In genomic region chr4:122832732-122833131, GRCh38 we compare ENCODE assay signal across 22 cellular contexts. TPM values are rescaled to one million over a fixed set of nuclear protein-coding genes. Genes with fewer than 3 reads are reported as not detected.
DNase-seq lines count a peak whose midpoint lies in the region; ATAC-seq and TF ChIP-seq lines count a peak whose summit lies in the region.
"Had no signal": no experiment of that assay in that cellular context is flagged by ENCODE, and none has a peak within 500 bp of the region (broad histone marks: within the 10 kb centered on the region; RNA-seq: fewer than 3 reads in every experiment).

No MANE protein-coding gene starts in this region.

- H3K9me3 Mint-ChIP-seq in WTC11 (no peaks in the 10 kb centered on the region), Caco-2 (ENCODE audit: unreplicated experiment) (no peaks in the 10 kb centered on the region)
- H3K9me3 Mint-ChIP-seq in activated T-cell treated with anti-CD3 and anti-CD28 coated beads, Interleukin-2, amount 50 U/mL, for 72 hours: no peaks in the 10 kb centered on the region
- H3K9me3 Mint-ChIP-seq: activated naive CD4-positive, alpha-beta T cell treated with anti-CD3 and anti-CD28 coated beads, Interleukin-2, amount 50 U/mL, for 24 hours; activated T-helper 1 cell treated with anti-CD3 and anti-CD28 coated beads, Interleukin-12 subunit alpha, Interleukin-12 subunit beta, Interleukin-2, Interleukin-4 antibody, amounts not matched to agents 30 ng/mL and 10 ng/mL and 1 ng/mL, durations not matched to agents 14 hours and 24 hours and 36 hours; brain had no signal

- H3K9me2 ChIP-seq in GM23248 (ENCODE audit: insufficient read depth): no peaks in the 10 kb centered on the region

- H3K27me3 ChIP-seq in GM23248 (replicated peaks; ENCODE audit: insufficient read depth) (no peaks in the 10 kb centered on the region), skeletal muscle satellite cell (ENCODE audit: control insufficient read depth, insufficient read depth, low read length) (no peaks in the 10 kb centered on the region), Caco-2 (replicated peaks; ENCODE audit: control insufficient read depth, insufficient read depth, low read length) (no peaks in the 10 kb centered on the region)
- H3K27me3 ChIP-seq: right lobe of liver had no signal

- H3K36me3 ChIP-seq in GM23248 (ENCODE audit: low read depth) (peaks cover 55% of the 10 kb centered on the region), skeletal muscle satellite cell (ENCODE audit: insufficient read depth, low read length) (peaks cover 24% of the 10 kb centered on the region), Caco-2 (ENCODE audit: control insufficient read depth, insufficient read depth, low read length) (no peaks in the 10 kb centered on the region)
- H3K36me3 ChIP-seq: BLaER1, right lobe of liver, thoracic aorta had no signal

- POLR2A ChIA-PET in WTC11 (lab: Charles Lee): no interaction called here
- POLR2A ChIA-PET in Caco-2 (lab: Charles Lee): no interaction called here

- intact Hi-C loops in Caco-2 (cut with micrococcal nuclease; ENCODE audit: unreplicated experiment): no loop called here

- peaks cover 42% of the 10 kb centered on the region for H3K4me1 Mint-ChIP-seq in WTC11
- H3K4me1 Mint-ChIP-seq in activated T-cell treated with anti-CD3 and anti-CD28 coated beads, Interleukin-2, amount 50 U/mL, for 72 hours (ENCODE audit: low read depth): peaks cover 15% of the 10 kb centered on the region
- H3K4me1 Mint-ChIP-seq in Caco-2 (ENCODE audit: low read depth, unreplicated experiment): no peaks in the 10 kb centered on the region

- H3K4me3 ChIP-seq in GM23248: peak overlapping the region; percentile 84
- peak overlapping the region; percentile 36 for H3K4me3 ChIP-seq in fibroblast of the aortic adventitia (ENCODE audit: low read depth, low read length)
- peak overlapping the region; percentile 3 for H3K4me3 ChIP-seq in skeletal muscle satellite cell (ENCODE audit: low read length)
- no peak overlapping the region for H3K4me3 ChIP-seq in Caco-2 (ENCODE audit: low read depth, low read length)
- H3K4me3 ChIP-seq: BLaER1, coronary artery, lung, right lobe of liver, thoracic aorta had no signal

- H3K9me3 ChIP-seq in GM23248 (ENCODE audit: low read depth): no peaks in the 10 kb centered on the region
- H3K9me3 ChIP-seq in skeletal muscle satellite cell (replicated peaks; ENCODE audit: low read length): no peaks in the 10 kb centered on the region
- H3K9me3 ChIP-seq in Caco-2: no peaks in the 10 kb centered on the region
- H3K9me3 ChIP-seq: BLaER1, right lobe of liver, thoracic aorta had no signal

- H3K27ac Mint-ChIP-seq in WTC11 (peak overlapping the region; percentile 82), Caco-2 (ENCODE audit: unreplicated experiment) (no peak overlapping the region)
- no peak overlapping the region for H3K27ac Mint-ChIP-seq in activated T-cell treated with anti-CD3 and anti-CD28 coated beads, Interleukin-2, amount 50 U/mL, for 72 hours
- H3K27ac Mint-ChIP-seq: activated naive CD4-positive, alpha-beta T cell treated with anti-CD3 and anti-CD28 coated beads, Interleukin-2, amount 50 U/mL, for 24 hours; activated T-helper 1 cell treated with anti-CD3 and anti-CD28 coated beads, Interleukin-12 subunit alpha, Interleukin-12 subunit beta, Interleukin-2, Interleukin-4 antibody, amounts not matched to agents 30 ng/mL and 10 ng/mL and 1 ng/mL, durations not matched to agents 14 hours and 24 hours and 36 hours; brain had no signal

- H3K36me3 Mint-ChIP-seq in WTC11: peaks cover 43% of the 10 kb centered on the region
- peaks cover 0 to 3% of the 10 kb centered on the region in 2 donors for H3K36me3 Mint-ChIP-seq in activated T-cell treated with anti-CD3 and anti-CD28 coated beads, Interleukin-2, amount 50 U/mL, for 72 hours (ENCODE audit: insufficient read depth in 2 of 2)
- H3K36me3 Mint-ChIP-seq in Caco-2 (ENCODE audit: insufficient read depth, unreplicated experiment): no peaks in the 10 kb centered on the region

- peaks cover 100% of the 10 kb centered on the region for H3K79me2 ChIP-seq in GM23248 (ENCODE audit: insufficient read depth)

- H3K27me3 Mint-ChIP-seq in WTC11 (ENCODE audit: low read depth) (no peaks in the 10 kb centered on the region), Caco-2 (ENCODE audit: insufficient read depth, unreplicated experiment) (peaks cover 5% of the 10 kb centered on the region)
- H3K27me3 Mint-ChIP-seq in activated T-cell treated with anti-CD3 and anti-CD28 coated beads, Interleukin-2, amount 50 U/mL, for 72 hours (ENCODE audit: low read depth): peaks cover 64% of the 10 kb centered on the region

- DNase-seq in GM23248 (peak; percentile 38), WTC11 (ENCODE audit: low spot score) (no peak), fibroblast of the aortic adventitia (ENCODE audit: low read depth) (no peak), DMS53 treated with DMSO at 0.1 percent for 48 hours (lab: John Stamatoyannopoulos, UW; ENCODE audit: unreplicated experiment) (no peak), Caco-2 (no peak)
- no peak for DNase-seq in activated T-cell treated with anti-CD3 and anti-CD28 coated beads, Interleukin-2, amount 50 U/mL, for 72 hours
- DNase-seq: activated CD4-positive, alpha-beta T cell treated with anti-CD3 and anti-CD28 coated beads for 4 hours; MV-4-11; NCI-H1694 treated with DMSO at 0.1 percent for 48 hours; NCI-H82; OCI-M1; right lobe of liver; SHP77 had no signal

- in situ Hi-C loops in GM23248 (cut with MboI): no loop called here

- TF ChIP-seq CTCF in WTC11 (IDR thresholded peaks at IDR 0.05): no peak
- TF ChIP-seq CTCF in fibroblast of the aortic adventitia (IDR thresholded peaks at IDR 0.05; ENCODE audit: insufficient read depth, low read length): no peak
- TF ChIP-seq CTCF in Caco-2 (IDR thresholded peaks at IDR 0.05; ENCODE audit: insufficient read depth in 1 of 2, low read depth in 1 of 2, low read length in 1 of 2, severe bottlenecking in 1 of 2, unreplicated experiment in 1 of 2): no peak

- peaks cover 98% of the 10 kb centered on the region for H3F3A ChIP-seq in GM23248 (ENCODE audit: insufficient read depth)

- peaks cover 78% of the 10 kb centered on the region for H3K4me1 ChIP-seq in GM23248 (ENCODE audit: insufficient read depth)
- H3K4me1 ChIP-seq in skeletal muscle satellite cell (ENCODE audit: control insufficient read depth, insufficient read depth, low read length): peaks cover 76% of the 10 kb centered on the region
- H3K4me1 ChIP-seq in Caco-2: no peaks in the 10 kb centered on the region

- H3K9ac ChIP-seq in GM23248 (peak overlapping the region; percentile 86), skeletal muscle satellite cell (ENCODE audit: low read depth, low read length) (no peak overlapping the region)
- H3K9ac ChIP-seq: BLaER1 had no signal

- CTCF ChIA-PET in WTC11 (lab: Charles Lee): interaction anchor here (1.2 kb wide), 1 partner anchor 75 kb away, joined by 9 read pairs; no protein-coding TSS in a partner anchor
- CTCF ChIA-PET in Caco-2 (lab: Charles Lee): no interaction called here

- ATAC-seq in WTC11: no peak
- ATAC-seq in activated T-cell treated with anti-CD3 and anti-CD28 coated beads, Interleukin-2, amount 50 U/mL, for 72 hours (replicated peaks in 1 of 2): no peak
- ATAC-seq: right lobe of liver had no signal

- H4K20me1 ChIP-seq in GM23248 (ENCODE audit: insufficient read depth): peaks cover 30% of the 10 kb centered on the region

- H2AFZ ChIP-seq in GM23248: no peak overlapping the region

- BruUV-seq in Caco-2 (replicated peaks; lab: Mats Ljungman, UMichigan): no TSS peak

- H3K4me2 ChIP-seq in GM23248 (ENCODE audit: unreplicated experiment) (peak overlapping the region; percentile 98), skeletal muscle satellite cell (ENCODE audit: low read length) (peak overlapping the region; percentile 59)
- H3K4me2 ChIP-seq: BLaER1 had no signal

- H3K4me3 Mint-ChIP-seq in WTC11 (peak overlapping the region; percentile 48), Caco-2 (ENCODE audit: unreplicated experiment) (no peak overlapping the region)
- no peak overlapping the region for H3K4me3 Mint-ChIP-seq in activated T-cell treated with anti-CD3 and anti-CD28 coated beads, Interleukin-2, amount 50 U/mL, for 72 hours
- H3K4me3 Mint-ChIP-seq: activated naive CD4-positive, alpha-beta T cell treated with anti-CD3 and anti-CD28 coated beads, Interleukin-2, amount 50 U/mL, for 24 hours; activated T-helper 1 cell treated with anti-CD3 and anti-CD28 coated beads, Interleukin-12 subunit alpha, Interleukin-12 subunit beta, Interleukin-2, Interleukin-4 antibody, amounts not matched to agents 30 ng/mL and 10 ng/mL and 1 ng/mL, durations not matched to agents 14 hours and 24 hours and 36 hours had no signal

- peak overlapping the region; percentile 95 for H3K27ac ChIP-seq in GM23248
- H3K27ac ChIP-seq: BLaER1, coronary artery, HL-60, right lobe of liver, thoracic aorta had no signal

- 91 to 95% methylated on average over 1 of the region's 1 CpG for WGBS in GM23248 (ENCODE audit: low coverage in 1 of 2, low lambda C conversion rate in 2 of 2, missing lambda C conversion rate in 2 of 2), 2 experiments

TF ChIP-seq in WTC11, 78 proteins besides CTCF, POLR2A, EP300 and RAD21:
- TF ChIP-seq, protein P1, sequence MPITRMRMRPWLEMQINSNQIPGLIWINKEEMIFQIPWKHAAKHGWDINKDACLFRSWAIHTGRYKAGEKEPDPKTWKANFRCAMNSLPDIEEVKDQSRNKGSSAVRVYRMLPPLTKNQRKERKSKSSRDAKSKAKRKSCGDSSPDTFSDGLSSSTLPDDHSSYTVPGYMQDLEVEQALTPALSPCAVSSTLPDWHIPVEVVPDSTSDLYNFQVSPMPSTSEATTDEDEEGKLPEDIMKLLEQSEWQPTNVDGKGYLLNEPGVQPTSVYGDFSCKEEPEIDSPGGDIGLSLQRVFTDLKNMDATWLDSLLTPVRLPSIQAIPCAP (CRISPR knock-in tag; IDR thresholded peaks at IDR 0.05): no peak
- TF ChIP-seq FOXJ3 (CRISPR knock-in tag; IDR thresholded peaks at IDR 0.05; ENCODE audit: borderline replicate concordance) (no peak), USF1 (CRISPR knock-in tag; IDR thresholded peaks at IDR 0.05) (no peak), ZNF396 (CRISPR knock-in tag; IDR thresholded peaks at IDR 0.05; ENCODE audit: borderline replicate concordance) (no peak)

RNA-seq across cellular contexts. Expression of gene FGF2, which starts 6.1 kb away (rescaled TPM):
- total RNA-seq in GM23248 (2014; rRNA removed; shearing (Covaris generic)): 293 and 306 TPM in 2 replicates
- 36.9 and 38.4 TPM in 2 replicates for polyA plus RNA-seq in GM23248 (2016; fragmentation: Nextera tagmentation; extraction: Ambion mirVana)
- total RNA-seq in WTC11 (2021) (115 to 134 TPM (median 127 TPM) in 3 replicates), fibroblast of the aortic adventitia (ENCODE audit: low replicate concordance) (16.3 and 79.5 TPM in 2 replicates), Caco-2 (2022) (0.19 and 0.20 TPM in 2 replicates)
- 26.9 and 53.0 TPM in 2 replicates for total RNA-seq in skeletal muscle satellite cell (2012; rRNA removed)
- 1 to 10 TPM; 2.7 to 4.8 TPM for total RNA-seq in activated T-cell treated with anti-CD3 and anti-CD28 coated beads, Interleukin-2, amount 50 U/mL, for 72 hours
